In the genomic region with DNA sequence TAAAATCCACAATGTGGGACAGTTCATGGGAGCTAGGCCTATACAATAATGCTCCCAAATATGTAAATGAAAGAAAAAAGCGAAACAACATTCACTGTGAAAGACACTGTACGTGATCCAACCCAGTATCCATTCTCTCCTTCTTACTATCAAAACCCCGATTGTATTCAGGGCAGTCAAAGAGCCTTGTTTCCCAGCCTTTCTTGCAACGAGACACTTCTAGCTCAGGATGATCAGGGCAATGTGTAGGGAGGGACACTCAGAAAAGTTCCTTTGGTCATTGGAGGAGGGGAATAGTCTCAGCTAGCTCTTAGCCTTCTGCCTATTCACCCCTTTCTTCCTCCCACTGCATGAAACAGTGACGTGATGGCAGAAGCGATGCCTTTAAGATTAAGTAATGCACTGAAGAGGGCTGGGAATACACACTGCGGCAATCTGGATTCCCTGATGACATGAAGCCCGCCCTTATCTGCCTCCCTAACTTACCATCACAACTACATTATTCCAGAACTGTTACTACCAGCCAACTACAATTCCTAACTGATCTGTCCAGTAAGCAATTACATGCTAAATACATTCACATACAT, we compare ENCODE assay signal across 1 cellular context.
TF ChIP-seq lines count a peak whose summit lies in the region.

No MANE protein-coding gene starts in this region.

TF ChIP-seq in IMR-90, 13 proteins besides CTCF, POLR2A, EP300 and RAD21 (continued from another document):
- TF ChIP-seq FOS (IDR thresholded peaks at IDR 0.05; ENCODE audit: low read depth, low read length) (no peak), BHLHE40 (IDR thresholded peaks at IDR 0.05; ENCODE audit: low read depth, low read length) (no peak), MXI1 (IDR thresholded peaks at IDR 0.05; ENCODE audit: borderline replicate concordance, low read depth, low read length) (no peak), CEBPB (IDR thresholded peaks at IDR 0.05; ENCODE audit: low read depth, low read length) (no peak), RCOR1 (IDR thresholded peaks at IDR 0.05; ENCODE audit: insufficient replicate concordance, low read length) (no peak)
TF ChIP-seq in IMR-90: peak in this region for 0.
